ENCODE assay signal across 31 cellular contexts in genomic region chr4:140170299-140170698, GRCh38.
"Had no signal": no experiment of that assay in that cellular context is flagged by ENCODE, and none has a peak within 500 bp of the region (broad histone marks: within the 10 kb centered on the region; RNA-seq: fewer than 3 reads in every experiment).

No MANE protein-coding gene starts in this region.

- H3K27me3 ChIP-seq: neural progenitor cell, ovary, spleen, stomach, thyroid gland, tibial nerve, upper lobe of left lung, vagina had no signal

- H3K27ac Mint-ChIP-seq: naive thymus-derived CD4-positive, alpha-beta T cell; natural killer cell; nephron; progenitor cell of endocrine pancreas; stimulated activated memory B cell treated with anti-CD40 and anti-IgM and Interleukin-4, amounts not matched to agents 10 μg/mL and 1 μg/mL and 100 μg/mL, for 72 hours; stimulated activated naive CD8-positive, alpha-beta T cell treated with anti-CD3 and anti-CD28 coated beads, Interleukin-15, Interleukin-2, amounts not matched to agents 100 ng/mL and 50 ng/mL, for 24 hours had no signal

- H3K27ac ChIP-seq: neural progenitor cell, ovary, parathyroid adenoma, psoas muscle, skin epidermis, spleen, stomach, thoracic aorta, thyroid gland, tibial nerve, upper lobe of left lung, vagina had no signal

- H3K4me3 Mint-ChIP-seq: naive thymus-derived CD4-positive, alpha-beta T cell; natural killer cell; nephron; neural progenitor cell; stimulated activated memory B cell treated with anti-CD40 and anti-IgM and Interleukin-4, amounts not matched to agents 10 μg/mL and 1 μg/mL and 100 μg/mL, for 72 hours; stimulated activated naive CD8-positive, alpha-beta T cell treated with anti-CD3 and anti-CD28 coated beads, Interleukin-15, Interleukin-2, amounts not matched to agents 100 ng/mL and 50 ng/mL, for 24 hours had no signal

- DNase-seq: naive thymus-derived CD4-positive, alpha-beta T cell; natural killer cell; occipital lobe; ovary; posterior cingulate gyrus; psoas muscle; right cardiac atrium; spleen; stimulated activated CD4-positive, alpha-beta T cell treated with anti-CD3 and anti-CD28 coated beads, Interleukin-12 subunit alpha, Interleukin-12 subunit beta, amount 100 ng/mL, for 4 hours; stimulated activated CD4-positive, alpha-beta T cell treated with anti-CD3 and anti-CD28 coated beads, Interleukin-1b, Interleukin-23, amount 100 ng/mL, for 48 hours; stimulated activated CD4-positive, alpha-beta T cell treated with anti-CD3 and anti-CD28 coated beads, Interleukin-4, amount 100 ng/mL, for 1 hour; stimulated activated CD4-positive, alpha-beta T cell treated with anti-CD3 and anti-CD28 coated beads, Interleukin-4, amount 100 ng/mL, for 4 hours; stimulated activated CD8-positive, alpha-beta memory T cell treated with anti-CD3 and anti-CD28 coated beads, Interleukin-4, amount 100 ng/mL, for 48 hours; stimulated activated naive CD4-positive, alpha-beta T cell; stomach; thyroid gland; trophoblast cell; upper lobe of left lung had no signal

- H3K4me1 ChIP-seq: parathyroid adenoma, psoas muscle, spleen, stomach, thyroid gland, tibial nerve, upper lobe of left lung, vagina had no signal

- H3K4me1 Mint-ChIP-seq: naive thymus-derived CD4-positive, alpha-beta T cell; natural killer cell; nephron; neural progenitor cell; stimulated activated memory B cell treated with anti-CD40 and anti-IgM and Interleukin-4, amounts not matched to agents 10 μg/mL and 1 μg/mL and 100 μg/mL, for 72 hours had no signal

- H3K27me3 Mint-ChIP-seq: progenitor cell of endocrine pancreas; stimulated activated naive CD8-positive, alpha-beta T cell treated with anti-CD3 and anti-CD28 coated beads, Interleukin-15, Interleukin-2, amounts not matched to agents 100 ng/mL and 50 ng/mL, for 24 hours had no signal

- H2AFZ ChIP-seq: neural progenitor cell, parathyroid adenoma had no signal

- H3K4me2 ChIP-seq: neural progenitor cell, smooth muscle cell had no signal

- H3K9me3 ChIP-seq: ovary, psoas muscle, spleen, stomach, thoracic aorta, thyroid gland, tibial nerve, upper lobe of left lung, vagina had no signal

- H3K36me3 ChIP-seq: neural progenitor cell, ovary, spleen, stomach, thoracic aorta, thyroid gland, tibial nerve, upper lobe of left lung, vagina had no signal

- FAIRE-seq: urothelium cell line had no signal

- ATAC-seq: naive thymus-derived CD4-positive, alpha-beta T cell; natural killer cell; psoas muscle; right cardiac atrium; sciatic nerve; stimulated activated memory B cell treated with anti-CD40 and anti-IgM and Interleukin-4, amounts not matched to agents 10 μg/mL and 1 μg/mL and 100 μg/mL, for 72 hours had no signal

- H3K4me3 ChIP-seq: neural progenitor cell, ovary, psoas muscle, skin epidermis, smooth muscle cell, spleen, stomach, thoracic aorta, thyroid gland, tibial nerve, upper lobe of left lung, vagina had no signal

- H3K9me3 Mint-ChIP-seq: naive thymus-derived CD4-positive, alpha-beta T cell; natural killer cell; nephron; neural progenitor cell; stimulated activated naive CD8-positive, alpha-beta T cell treated with anti-CD3 and anti-CD28 coated beads, Interleukin-15, Interleukin-2, amounts not matched to agents 100 ng/mL and 50 ng/mL, for 24 hours had no signal

- H3K36me3 Mint-ChIP-seq: naive thymus-derived CD4-positive, alpha-beta T cell; natural killer cell; neural progenitor cell had no signal

- H3K79me2 ChIP-seq: parathyroid adenoma had no signal

- H3K9ac ChIP-seq: neural progenitor cell, parathyroid adenoma had no signal
